In genomic region chr12:104462931-104463339, GRCh38 we compare ENCODE assay signal across 8 cellular contexts.
DNase-seq lines count a peak whose midpoint lies in the region; ATAC-seq and TF ChIP-seq lines count a peak whose summit lies in the region.

No MANE protein-coding gene starts in this region.

- H3K9ac ChIP-seq in BLaER1 = peak overlapping the region; percentile 49; the same call in 1 of the 2 replicates

- H3K4me1 ChIP-seq in BLaER1 = peaks cover 86% of the 10 kb centered on the region

- DNase-seq in HL-60 (ENCODE audit: low read depth in 1 of 2, low spot score in 1 of 2) (peak in 1 of 2 experiments; percentile 52), HPDE6-E6E7 (ENCODE audit: extremely low spot score) (no peak), DMS 273 treated with DMSO at 0.1 percent for 48 hours (lab: John Stamatoyannopoulos, UW) (no peak), NCI-H82 treated with DMSO at 0.1 percent for 48 hours (lab: John Stamatoyannopoulos, UW; ENCODE audit: unreplicated experiment) (no peak)
- DNase-seq in activated naive CD4-positive, alpha-beta T cell treated with anti-CD3 and anti-CD28 coated beads, Interleukin-2, amount 50 U/mL, for 16 hours = peak; percentile 21
- peak; percentile 15 to 53 (median 33) for DNase-seq in stimulated activated naive CD4-positive, alpha-beta T cell (lab: John Stamatoyannopoulos, UW)

- peak overlapping the region; percentile 72 for H3K4me2 ChIP-seq in BLaER1

- TF ChIP-seq CTCF in HL-60 (IDR thresholded peaks at IDR 0.05; ENCODE audit: insufficient read depth, low read length) = no peak

- H4K20me1 ChIP-seq in BLaER1 = peaks cover 98% of the 10 kb centered on the region

- H3K9me3 ChIP-seq in BLaER1 = no peaks in the 10 kb centered on the region

- ATAC-seq in GM19351 (IDR thresholded peaks at IDR 0.05; ENCODE audit: unreplicated experiment) = peak; percentile 66

- H3K27ac ChIP-seq in BLaER1 (peak overlapping the region; percentile 28; the same call in 1 of the 2 replicates), HL-60 (replicated peaks) (peak overlapping the region; percentile 63)

- H3K27me3 ChIP-seq in BLaER1 (no peaks in the 10 kb centered on the region), HL-60 (ENCODE audit: insufficient read depth, poor library complexity, severe bottlenecking) (no peaks in the 10 kb centered on the region)

- H3K4me3 ChIP-seq in BLaER1 (no peak overlapping the region), HL-60 (replicated peaks; ENCODE audit: insufficient read depth, low read length) (no peak overlapping the region)

- peaks cover 25% of the 10 kb centered on the region for H3K36me3 ChIP-seq in BLaER1

Comparison
In these comparisons a context has a peak if more than half of its experiments do, and no peak if none do; other contexts are left out.
1. DNase-seq: peak in activated naive CD4-positive, alpha-beta T cell treated with anti-CD3 and anti-CD28 coated beads, Interleukin-2, amount 50 U/mL, for 16 hours (single experiment) and stimulated activated naive CD4-positive, alpha-beta T cell (6 of 6); none in HPDE6-E6E7 (single experiment), DMS 273 treated with DMSO at 0.1 percent for 48 hours (single experiment) and NCI-H82 treated with DMSO at 0.1 percent for 48 hours (single experiment).